In genomic region chr12:117836476-117836875, GRCh38 we compare ENCODE assay signal across 15 cellular contexts.
"Had no signal": no experiment of that assay in that cellular context is flagged by ENCODE, and none has a peak within 500 bp of the region (broad histone marks: within the 10 kb centered on the region; RNA-seq: fewer than 3 reads in every experiment).

No MANE protein-coding gene starts in this region.

- H3K4me3 ChIP-seq: right atrium auricular region, stomach, thyroid gland, upper lobe of left lung, vagina had no signal

- H3K27ac ChIP-seq: brain microvascular endothelial cell, epithelial cell of prostate, esophagus squamous epithelium, parathyroid adenoma, right atrium auricular region, stomach, thyroid gland, upper lobe of left lung, vagina, WERI-Rb-1 had no signal

- H3K36me3 Mint-ChIP-seq: activated naive CD4-positive, alpha-beta T cell treated with anti-CD3 and anti-CD28 coated beads, Interleukin-2, amount 10 ng/mL, durations not matched to agents 7 days and 5 days; activated naive CD8-positive, alpha-beta T cell treated with anti-CD3 and anti-CD28 coated beads, Interleukin-2, amount 10 ng/mL, durations not matched to agents 7 days and 5 days; naive thymus-derived CD4-positive, alpha-beta T cell; stimulated activated naive B cell treated with anti-CD40 and anti-IgM and Interleukin-4, amounts not matched to agents 10 μg/mL and 1 μg/mL and 100 μg/mL, for 72 hours had no signal

- H3K4me3 Mint-ChIP-seq: activated naive CD4-positive, alpha-beta T cell treated with anti-CD3 and anti-CD28 coated beads, Interleukin-2, amount 10 ng/mL, durations not matched to agents 7 days and 5 days; activated naive CD8-positive, alpha-beta T cell treated with anti-CD3 and anti-CD28 coated beads, Interleukin-2, amount 10 ng/mL, durations not matched to agents 7 days and 5 days; dendritic cell treated with granulocyte-macrophage colony-stimulating factor and Interleukin-4, amounts not matched to agents 40 ng/mL and 50 ng/mL, for 4 days; stimulated activated naive B cell treated with anti-CD40 and anti-IgM and Interleukin-4, amounts not matched to agents 10 μg/mL and 1 μg/mL and 100 μg/mL, for 72 hours had no signal

- DNase-seq: esophagus squamous epithelium had no signal

- H3K9me3 Mint-ChIP-seq: activated naive CD4-positive, alpha-beta T cell treated with anti-CD3 and anti-CD28 coated beads, Interleukin-2, amount 10 ng/mL, durations not matched to agents 7 days and 5 days; activated naive CD8-positive, alpha-beta T cell treated with anti-CD3 and anti-CD28 coated beads, Interleukin-2, amount 10 ng/mL, durations not matched to agents 7 days and 5 days; dendritic cell treated with granulocyte-macrophage colony-stimulating factor and Interleukin-4, amounts not matched to agents 40 ng/mL and 50 ng/mL, for 4 days; naive thymus-derived CD4-positive, alpha-beta T cell; stimulated activated naive B cell treated with anti-CD40 and anti-IgM and Interleukin-4, amounts not matched to agents 10 μg/mL and 1 μg/mL and 100 μg/mL, for 72 hours had no signal

- H3K36me3 ChIP-seq: brain microvascular endothelial cell, esophagus squamous epithelium, right atrium auricular region, stomach, thyroid gland, upper lobe of left lung, vagina, WERI-Rb-1 had no signal

- H3K27ac Mint-ChIP-seq: activated naive CD4-positive, alpha-beta T cell treated with anti-CD3 and anti-CD28 coated beads, Interleukin-2, amount 10 ng/mL, durations not matched to agents 7 days and 5 days; activated naive CD8-positive, alpha-beta T cell treated with anti-CD3 and anti-CD28 coated beads, Interleukin-2, amount 10 ng/mL, durations not matched to agents 7 days and 5 days; dendritic cell treated with granulocyte-macrophage colony-stimulating factor and Interleukin-4, amounts not matched to agents 40 ng/mL and 50 ng/mL, for 4 days; naive thymus-derived CD4-positive, alpha-beta T cell; stimulated activated naive B cell treated with anti-CD40 and anti-IgM and Interleukin-4, amounts not matched to agents 10 μg/mL and 1 μg/mL and 100 μg/mL, for 72 hours had no signal

- H3K9ac ChIP-seq: parathyroid adenoma had no signal

- H3K27me3 ChIP-seq: brain microvascular endothelial cell, right atrium auricular region, thyroid gland, upper lobe of left lung, vagina had no signal

- H3K9me3 ChIP-seq: esophagus squamous epithelium, right atrium auricular region, stomach, thyroid gland, upper lobe of left lung, vagina had no signal

- H3K79me2 ChIP-seq: parathyroid adenoma had no signal

- H3K4me1 ChIP-seq: right atrium auricular region, thyroid gland, vagina had no signal
